ENCODE assay signal across 21 cellular contexts in the genomic region with DNA sequence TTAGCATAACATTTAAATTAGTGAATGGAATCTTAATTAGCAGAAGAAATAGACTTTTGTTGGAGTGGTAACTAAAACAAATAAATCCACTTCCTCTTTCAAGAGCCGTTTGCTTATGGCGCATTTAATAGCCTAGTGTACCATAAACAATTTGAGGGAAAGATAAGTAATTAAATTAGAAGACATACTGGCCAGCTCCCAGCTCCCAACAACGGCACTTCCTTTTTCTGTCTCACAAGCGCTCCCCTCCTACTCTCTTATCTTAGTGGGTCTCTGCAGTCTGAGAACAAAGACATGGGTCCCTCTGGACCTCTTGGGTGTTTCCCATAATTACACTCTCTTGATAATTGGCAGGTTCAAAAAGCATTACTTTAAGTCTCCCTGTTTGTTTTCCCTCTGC.
DNase-seq lines count a peak whose midpoint lies in the region; ATAC-seq, FAIRE-seq and TF ChIP-seq lines count a peak whose summit lies in the region.
"Had no signal": no experiment of that assay in that cellular context is flagged by ENCODE, and none has a peak within 500 bp of the region (broad histone marks: within the 10 kb centered on the region; RNA-seq: fewer than 3 reads in every experiment).

No MANE protein-coding gene starts in this region.

- FAIRE-seq in small intestine (lab: Jason Lieb, UNC), result no peak
- FAIRE-seq in RCC 7860 (lab: Jason Lieb, UNC), result no peak
- FAIRE-seq: A549, frontal cortex, HepG2 had no signal

- H3K27me3 ChIP-seq in heart left ventricle (peaks cover 0 to 2% (median 0%) of the 10 kb centered on the region in 9 donors), small intestine (ENCODE audit: control insufficient read depth in 2 of 2, insufficient read depth in 2 of 2, low read length in 2 of 2) (no peaks in the 10 kb centered on the region)
- H3K27me3 ChIP-seq: BLaER1 treated with 17β-estradiol and CSF1 and Interleukin-3, amounts not matched to agents 10 nM and 100 nM had no signal

- TF ChIP-seq POLR2A in heart left ventricle (IDR thresholded peaks at IDR 0.05), result no peak

- H3K4me1 ChIP-seq in heart left ventricle (peaks cover 0 to 22% (median 2%) of the 10 kb centered on the region in 12 donors), small intestine (ENCODE audit: control insufficient read depth in 2 of 2, insufficient read depth in 1 of 2, low read depth in 1 of 2, low read length in 1 of 2) (peaks cover 0 to 8% of the 10 kb centered on the region in 2 donors)
- H3K4me1 ChIP-seq: A549 had no signal

- H3K9me3 ChIP-seq in heart left ventricle (no peaks in the 10 kb centered on the region), small intestine (ENCODE audit: control insufficient read depth, low read depth) (no peaks in the 10 kb centered on the region)
- H3K9me3 ChIP-seq: A549; BLaER1 treated with 17β-estradiol and CSF1 and Interleukin-3, amounts not matched to agents 10 nM and 100 nM had no signal

- intact Hi-C loops in heart left ventricle (cut with DNase I) (no loop called here), Right ventricle myocardium superior (cut with DNase I) (no loop called here)

- H3K36me3 ChIP-seq in heart left ventricle (no peaks in the 10 kb centered on the region), small intestine (ENCODE audit: control insufficient read depth in 2 of 2, insufficient read depth in 2 of 2, low read length in 2 of 2) (no peaks in the 10 kb centered on the region)
- H3K36me3 ChIP-seq: BLaER1 treated with 17β-estradiol and CSF1 and Interleukin-3, amounts not matched to agents 10 nM and 100 nM had no signal

- no peak for DNase-seq in heart left ventricle
- DNase-seq in Right ventricle myocardium superior, result no peak
- DNase-seq in NCI-H1436 treated with DMSO at 0.1 percent for 48 hours (lab: John Stamatoyannopoulos, UW), result peak; percentile 15
- DNase-seq in NOMO-1 treated with DMSO at 0.1 percent for 48 hours (lab: John Stamatoyannopoulos, UW; ENCODE audit: unreplicated experiment), result peak; percentile 44
- DNase-seq in small intestine, result peak; percentile 62
- no peak for DNase-seq in T1000 (lab: John Stamatoyannopoulos, UW)
- DNase-seq in RCC 7860 (ENCODE audit: low spot score), result no peak
- DNase-seq in GM19240 (ENCODE audit: insufficient read length, low spot score), result no peak
- DNase-seq: activated CD4-positive, alpha-beta T cell treated with anti-CD3 and anti-CD28 coated beads for 48 hours; activated naive CD8-positive, alpha-beta T cell treated with anti-CD3 and anti-CD28 coated beads for 36 hours; effector CD4-positive, alpha-beta T cell; islet precursor cell; NK-92 treated with Interleukin-12 subunit alpha and Interleukin-12 subunit beta, amount 100 ng/mL, for 24 hours; retina; stimulated activated CD8-positive, alpha-beta memory T cell treated with anti-CD3 and anti-CD28 coated beads, Interleukin-4, amount 100 ng/mL, for 48 hours; SW 1271 had no signal

- H3K4me3 ChIP-seq in heart left ventricle (no peak overlapping the region), small intestine (ENCODE audit: low read depth in 1 of 2, low read length in 2 of 2) (no peak overlapping the region)
- H3K4me3 ChIP-seq: A549; BLaER1 treated with 17β-estradiol and CSF1 and Interleukin-3, amounts not matched to agents 10 nM and 100 nM had no signal

- no peak overlapping the region for H3K27ac ChIP-seq in heart left ventricle
- H3K27ac ChIP-seq in small intestine (ENCODE audit: low read depth in 1 of 2, low read length in 1 of 2), result no peak overlapping the region
- H3K27ac ChIP-seq: A549; BLaER1 treated with 17β-estradiol and CSF1 and Interleukin-3, amounts not matched to agents 10 nM and 100 nM; RWPE1 had no signal

- WGBS in heart left ventricle, 4 donors, result 25 to 35% (median 32%) methylated on average over 4 of the region's 4 CpGs
- WGBS in small intestine, 3 donors, result 1 to 8% (median 5%) methylated on average over 4 of the region's 4 CpGs

- TF ChIP-seq CTCF in heart left ventricle (IDR thresholded peaks at IDR 0.05), result no peak

- ATAC-seq in heart left ventricle (peak in 3 of 4 donors; percentile 31 to 71 (median 43)), Right ventricle myocardium superior (ENCODE audit: poor library complexity) (no peak)
- ATAC-seq: A549, HepG2 had no signal

Comparison
In these comparisons a context has a peak if more than half of its experiments do, and no peak if none do; other contexts are left out.
1. DNase-seq: peak in NCI-H1436 treated with DMSO at 0.1 percent for 48 hours (single experiment), NOMO-1 treated with DMSO at 0.1 percent for 48 hours (single experiment) and small intestine (single experiment); none in heart left ventricle (0 of 5), Right ventricle myocardium superior (single experiment), T1000 (single experiment), RCC 7860 (single experiment) and GM19240 (single experiment).